Comparison of ENCODE assay signal across 1 cellular context in the genomic region with DNA sequence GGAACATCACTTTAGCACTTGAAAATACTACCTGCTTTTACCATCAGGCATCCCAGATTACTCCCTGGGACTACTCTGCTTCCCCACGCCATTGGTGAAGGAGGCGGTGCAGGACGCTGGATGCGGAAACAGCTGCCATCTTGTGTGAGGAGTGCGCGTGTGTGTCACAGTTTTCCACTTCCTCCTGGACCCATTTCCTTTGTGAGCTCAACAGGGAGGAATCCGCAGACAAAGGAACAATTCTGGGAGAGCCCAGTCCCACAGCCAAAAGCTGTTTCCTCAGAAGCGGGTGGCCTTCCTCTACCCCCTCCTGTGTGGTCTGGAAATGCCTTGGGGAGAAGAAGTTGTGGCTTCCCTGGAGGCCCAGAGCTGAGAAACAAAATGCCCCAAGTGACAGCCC.
TF ChIP-seq lines count a peak whose summit lies in the region.

No MANE protein-coding gene starts in this region.

TF ChIP-seq in H1, 55 proteins besides CTCF, POLR2A, EP300 and RAD21:
- no peak for TF ChIP-seq TBP (IDR thresholded peaks at IDR 0.05; ENCODE audit: low read depth, low read length)
- TF ChIP-seq KDM5A (IDR thresholded peaks at IDR 0.05; ENCODE audit: low read length) = no peak
- TF ChIP-seq YY1 (IDR thresholded peaks at IDR 0.05; ENCODE audit: low read depth, low read length) = peak; percentile 46; the same call in 1 of the 2 replicates
- TF ChIP-seq FOSL1 (IDR thresholded peaks at IDR 0.05; ENCODE audit: insufficient read depth, low read depth, low read length) = no peak
